ENCODE assay signal across 1 cellular context in the genomic region with DNA sequence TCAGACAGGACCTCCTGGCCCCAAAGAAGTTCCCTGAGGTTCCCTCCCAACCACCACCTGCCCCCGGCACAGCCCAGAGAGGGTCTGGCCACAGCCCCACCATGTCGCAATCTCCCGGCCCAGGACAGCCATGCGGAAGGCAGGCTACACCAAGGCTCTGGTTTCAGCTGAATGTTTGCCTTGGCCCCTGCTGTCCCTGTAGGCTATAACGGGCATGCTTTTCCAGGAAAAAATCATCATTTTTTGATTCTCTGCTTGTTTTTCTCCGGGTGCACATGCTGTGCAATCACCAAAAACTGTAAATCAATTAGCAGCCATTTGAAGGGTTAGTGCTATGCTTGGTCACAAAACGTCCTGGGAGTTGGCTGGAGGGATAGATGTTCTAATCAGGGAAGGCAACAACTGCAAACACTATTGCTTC.
TF ChIP-seq lines count a peak whose summit lies in the region.

No MANE protein-coding gene starts in this region.

TF ChIP-seq in IMR-90, 13 proteins besides CTCF, POLR2A, EP300 and RAD21:
- TF ChIP-seq RCOR1 (IDR thresholded peaks at IDR 0.05; ENCODE audit: insufficient replicate concordance, low read length) (no peak), CEBPB (IDR thresholded peaks at IDR 0.05; ENCODE audit: low read depth, low read length) (peak; percentile 23; the same call in 1 of the 2 replicates), MAFK (IDR thresholded peaks at IDR 0.05; ENCODE audit: low read depth, low read length) (no peak), SMC3 (IDR thresholded peaks at IDR 0.05; ENCODE audit: low read depth, low read length) (no peak)
TF ChIP-seq in IMR-90: peak in this region for 1.
